Comparison of ENCODE assay signal across 22 cellular contexts in genomic region chr18:8787764-8788163, GRCh38.
"Had no signal": no experiment of that assay in that cellular context is flagged by ENCODE, and none has a peak within 500 bp of the region (broad histone marks: within the 10 kb centered on the region; RNA-seq: fewer than 3 reads in every experiment).

No MANE protein-coding gene starts in this region.

- H3K27ac ChIP-seq: breast epithelium, coronary artery, esophagus muscularis mucosa, prostate gland, right atrium auricular region, stomach, thoracic aorta, upper lobe of right lung, WERI-Rb-1 had no signal

- H3K27ac Mint-ChIP-seq: activated naive CD4-positive, alpha-beta T cell treated with anti-CD3 and anti-CD28 coated beads, Interleukin-2, amount 10 ng/mL, durations not matched to agents 7 days and 5 days; nephron progenitor cell; stimulated activated effector memory CD8-positive, alpha-beta T cell treated with anti-CD3 and anti-CD28 coated beads, Interleukin-12 subunit alpha, Interleukin-12 subunit beta, amount 100 ng/mL, for 72 hours had no signal

- H3K27me3 ChIP-seq: breast epithelium, esophagus muscularis mucosa, right atrium auricular region, stomach, upper lobe of right lung had no signal

- ATAC-seq: left cardiac atrium; stimulated activated effector memory CD8-positive, alpha-beta T cell treated with anti-CD3 and anti-CD28 coated beads, Interleukin-12 subunit alpha, Interleukin-12 subunit beta, amount 100 ng/mL, for 72 hours; upper lobe of right lung had no signal

- H3K4me1 Mint-ChIP-seq: stimulated activated effector memory CD8-positive, alpha-beta T cell treated with anti-CD3 and anti-CD28 coated beads, Interleukin-12 subunit alpha, Interleukin-12 subunit beta, amount 100 ng/mL, for 72 hours had no signal

- H3K9me3 Mint-ChIP-seq: activated naive CD4-positive, alpha-beta T cell treated with anti-CD3 and anti-CD28 coated beads, Interleukin-2, amount 10 ng/mL, durations not matched to agents 7 days and 5 days; mesothelial cell of epicardium; nephron progenitor cell; stimulated activated effector memory CD8-positive, alpha-beta T cell treated with anti-CD3 and anti-CD28 coated beads, Interleukin-12 subunit alpha, Interleukin-12 subunit beta, amount 100 ng/mL, for 72 hours had no signal

- H3K36me3 ChIP-seq: breast epithelium, prostate gland, right atrium auricular region, thoracic aorta, upper lobe of right lung, WERI-Rb-1 had no signal

- H3K4me3 Mint-ChIP-seq: activated naive CD4-positive, alpha-beta T cell treated with anti-CD3 and anti-CD28 coated beads, Interleukin-2, amount 10 ng/mL, durations not matched to agents 7 days and 5 days; mesothelial cell of epicardium; nephron progenitor cell; stimulated activated effector memory CD8-positive, alpha-beta T cell treated with anti-CD3 and anti-CD28 coated beads, Interleukin-12 subunit alpha, Interleukin-12 subunit beta, amount 100 ng/mL, for 72 hours had no signal

- H3K36me3 Mint-ChIP-seq: activated naive CD4-positive, alpha-beta T cell treated with anti-CD3 and anti-CD28 coated beads, Interleukin-2, amount 10 ng/mL, durations not matched to agents 7 days and 5 days; stimulated activated effector memory CD8-positive, alpha-beta T cell treated with anti-CD3 and anti-CD28 coated beads, Interleukin-12 subunit alpha, Interleukin-12 subunit beta, amount 100 ng/mL, for 72 hours had no signal

- H3K4me1 ChIP-seq: breast epithelium, prostate gland, right atrium auricular region, upper lobe of right lung had no signal

- H3K4me3 ChIP-seq: breast epithelium, coronary artery, esophagus muscularis mucosa, prostate gland, right atrium auricular region, stomach, thoracic aorta, upper lobe of right lung had no signal

- DNase-seq: activated CD4-positive, alpha-beta T cell treated with anti-CD3 and anti-CD28 coated beads for 1 hour; activated CD8-positive, alpha-beta memory T cell treated with anti-CD3 and anti-CD28 coated beads for 24 hours; activated CD8-positive, alpha-beta memory T cell treated with anti-CD3 and anti-CD28 coated beads, Interleukin-2, amount 50 U/mL, for 48 hours; activated effector memory CD4-positive, alpha-beta T cell treated with Interleukin-2 at 50 U/mL for 16 hours; activated naive CD4-positive, alpha-beta T cell treated with anti-CD3 and anti-CD28 coated beads, Interleukin-2, amount 10 ng/mL, durations not matched to agents 7 days and 5 days; activated T-cell treated with anti-CD3 and anti-CD28 coated beads, Interleukin-2, amount 50 U/mL, for 48 hours; aorta; effector CD4-positive, alpha-beta T cell; left cardiac atrium; nephron progenitor cell; stimulated activated CD4-positive, alpha-beta T cell treated with anti-CD3 and anti-CD28 coated beads, Interleukin-2, amount 100 ng/mL, for 48 hours; stomach; upper lobe of right lung; WERI-Rb-1 had no signal

- H3K9me3 ChIP-seq: breast epithelium, esophagus muscularis mucosa, prostate gland, right atrium auricular region, stomach, thoracic aorta, upper lobe of right lung had no signal
